1 cellular context compared by ENCODE assay signal in the genomic region with DNA sequence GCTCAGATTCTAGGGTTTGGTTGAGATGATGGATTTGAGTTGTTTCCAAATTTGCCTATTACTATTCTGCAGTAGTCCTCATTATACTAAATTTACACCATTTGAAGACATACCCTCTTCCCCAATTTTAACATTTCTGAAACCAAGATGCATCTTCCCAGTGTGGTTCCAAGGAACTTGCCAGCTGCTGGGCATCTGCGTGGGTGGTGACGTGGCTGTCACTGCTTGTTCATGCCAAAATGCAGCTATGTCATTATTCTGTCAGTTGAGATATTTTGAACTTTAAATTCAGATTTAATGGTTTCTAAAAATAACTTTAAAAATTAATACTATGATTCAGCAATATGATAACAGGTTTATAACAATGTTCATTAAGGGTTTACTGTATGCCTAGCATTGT.
TF ChIP-seq lines count a peak whose summit lies in the region.

No MANE protein-coding gene starts in this region.

TF ChIP-seq in K562, 482 proteins besides CTCF, POLR2A, EP300 and RAD21:
- TF ChIP-seq EGR1 (conservative IDR thresholded peaks at IDR 0.05) (0 out of 2 replicates have a peak, but pooled peaks have one; percentile 9), ZNF511 (CRISPR knock-in tag; IDR thresholded peaks at IDR 0.05) (no peak), GMEB1 (CRISPR knock-in tag; IDR thresholded peaks at IDR 0.05) (no peak), ZNF316 (IDR thresholded peaks at IDR 0.05) (peak; percentile 38; the same call in 1 of the 2 replicates), KAT7 (CRISPR knock-in tag; IDR thresholded peaks at IDR 0.05; ENCODE audit: borderline replicate concordance) (0 out of 2 replicates have a peak, but pooled peaks have one; percentile 12), MBD2 (IDR thresholded peaks at IDR 0.05; ENCODE audit: borderline replicate concordance, low read depth) (no peak), C11orf30 (IDR thresholded peaks at IDR 0.05; ENCODE audit: low read depth) (no peak; the same call in 1 of the 2 replicates)
- TF ChIP-seq, protein P1, sequence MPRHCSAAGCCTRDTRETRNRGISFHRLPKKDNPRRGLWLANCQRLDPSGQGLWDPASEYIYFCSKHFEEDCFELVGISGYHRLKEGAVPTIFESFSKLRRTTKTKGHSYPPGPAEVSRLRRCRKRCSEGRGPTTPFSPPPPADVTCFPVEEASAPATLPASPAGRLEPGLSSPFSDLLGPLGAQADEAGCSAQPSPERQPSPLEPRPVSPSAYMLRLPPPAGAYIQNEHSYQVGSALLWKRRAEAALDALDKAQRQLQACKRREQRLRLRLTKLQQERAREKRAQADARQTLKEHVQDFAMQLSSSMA (CRISPR knock-in tag; IDR thresholded peaks at IDR 0.05): no peak
